2 cellular contexts compared by ENCODE assay signal in the genomic region with DNA sequence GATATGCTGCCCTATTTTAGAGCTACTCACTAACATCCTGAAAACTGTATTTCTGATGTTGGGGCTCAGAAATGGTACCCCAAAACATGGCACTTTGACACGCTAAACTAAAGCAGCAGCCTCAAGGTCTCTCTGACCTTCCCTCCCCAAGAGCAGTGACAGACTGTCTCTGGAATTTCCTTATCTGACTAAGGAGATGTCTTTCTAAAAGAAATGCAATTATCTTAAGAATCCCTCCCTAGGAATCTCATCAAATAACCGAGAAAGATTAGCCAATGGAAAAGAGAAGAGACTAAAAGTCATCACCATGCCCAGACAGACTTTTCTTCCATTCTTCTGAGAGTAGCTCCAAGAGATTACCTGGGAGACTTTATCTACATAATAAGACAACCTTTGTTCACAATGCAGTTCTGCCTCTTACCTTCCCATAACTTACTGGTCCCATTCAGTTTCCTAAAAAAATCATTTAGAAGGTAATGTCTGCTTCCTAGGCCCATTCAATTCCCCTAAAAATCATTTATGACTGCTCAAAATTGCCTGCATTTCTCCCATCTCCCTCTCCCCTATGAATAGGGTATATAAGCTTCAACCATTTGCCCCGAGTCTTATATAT.
TF ChIP-seq lines count a peak whose summit lies in the region.

No MANE protein-coding gene starts in this region.

TF ChIP-seq in HEK293, 187 proteins besides CTCF, POLR2A, EP300 and RAD21:
- no peak for TF ChIP-seq GFI1B (tag by site-specific recombination; IDR thresholded peaks at IDR 0.05)
- peak; percentile 93 for TF ChIP-seq ZNF530 (tag by site-specific recombination; IDR thresholded peaks at IDR 0.05; ENCODE audit: low read depth)
- TF ChIP-seq, protein P1, sequence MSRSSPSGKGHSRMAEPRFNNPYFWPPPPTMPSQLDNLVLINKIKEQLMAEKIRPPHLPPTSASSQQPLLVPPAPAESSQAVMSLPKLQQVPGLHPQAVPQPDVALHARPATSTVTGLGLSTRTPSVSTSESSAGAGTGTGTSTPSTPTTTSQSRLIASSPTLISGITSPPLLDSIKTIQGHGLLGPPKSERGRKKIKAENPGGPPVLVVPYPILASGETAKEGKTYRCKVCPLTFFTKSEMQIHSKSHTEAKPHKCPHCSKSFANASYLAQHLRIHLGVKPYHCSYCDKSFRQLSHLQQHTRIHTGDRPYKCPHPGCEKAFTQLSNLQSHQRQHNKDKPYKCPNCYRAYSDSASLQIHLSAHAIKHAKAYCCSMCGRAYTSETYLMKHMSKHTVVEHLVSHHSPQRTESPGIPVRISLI (tag by site-specific recombination; IDR thresholded peaks at IDR 0.05): no peak
- TF ChIP-seq ZNF354C (tag by site-specific recombination; IDR thresholded peaks at IDR 0.05; ENCODE audit: borderline replicate concordance, low read depth): no peak
- TF ChIP-seq, protein P2, sequence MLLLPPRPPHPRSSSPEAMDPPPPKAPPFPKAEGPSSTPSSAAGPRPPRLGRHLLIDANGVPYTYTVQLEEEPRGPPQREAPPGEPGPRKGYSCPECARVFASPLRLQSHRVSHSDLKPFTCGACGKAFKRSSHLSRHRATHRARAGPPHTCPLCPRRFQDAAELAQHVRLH (tag by site-specific recombination; IDR thresholded peaks at IDR 0.05): no peak

TF ChIP-seq in SK-N-SH, 30 proteins besides CTCF, POLR2A, EP300 and RAD21:
- TF ChIP-seq GATA2 (CRISPR knock-in tag; IDR thresholded peaks at IDR 0.05): no peak
- TF ChIP-seq FOSL2 (IDR thresholded peaks at IDR 0.05; ENCODE audit: borderline replicate concordance, low read depth): 0 out of 2 replicates have a peak, but pooled peaks have one; percentile 30
- TF ChIP-seq, protein P3, sequence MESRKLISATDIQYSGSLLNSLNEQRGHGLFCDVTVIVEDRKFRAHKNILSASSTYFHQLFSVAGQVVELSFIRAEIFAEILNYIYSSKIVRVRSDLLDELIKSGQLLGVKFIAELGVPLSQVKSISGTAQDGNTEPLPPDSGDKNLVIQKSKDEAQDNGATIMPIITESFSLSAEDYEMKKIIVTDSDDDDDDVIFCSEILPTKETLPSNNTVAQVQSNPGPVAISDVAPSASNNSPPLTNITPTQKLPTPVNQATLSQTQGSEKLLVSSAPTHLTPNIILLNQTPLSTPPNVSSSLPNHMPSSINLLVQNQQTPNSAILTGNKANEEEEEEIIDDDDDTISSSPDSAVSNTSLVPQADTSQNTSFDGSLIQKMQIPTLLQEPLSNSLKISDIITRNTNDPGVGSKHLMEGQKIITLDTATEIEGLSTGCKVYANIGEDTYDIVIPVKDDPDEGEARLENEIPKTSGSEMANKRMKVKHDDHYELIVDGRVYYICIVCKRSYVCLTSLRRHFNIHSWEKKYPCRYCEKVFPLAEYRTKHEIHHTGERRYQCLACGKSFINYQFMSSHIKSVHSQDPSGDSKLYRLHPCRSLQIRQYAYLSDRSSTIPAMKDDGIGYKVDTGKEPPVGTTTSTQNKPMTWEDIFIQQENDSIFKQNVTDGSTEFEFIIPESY (IDR thresholded peaks at IDR 0.05; ENCODE audit: borderline replicate concordance, low read depth): no peak
- 0 out of 2 replicates have a peak, but pooled peaks have one; percentile 13 for TF ChIP-seq JUND (IDR thresholded peaks at IDR 0.05)
- TF ChIP-seq CHD2 (IDR thresholded peaks at IDR 0.05; ENCODE audit: low read length, partially characterized antibody): no peak
- TF ChIP-seq, protein P4, sequence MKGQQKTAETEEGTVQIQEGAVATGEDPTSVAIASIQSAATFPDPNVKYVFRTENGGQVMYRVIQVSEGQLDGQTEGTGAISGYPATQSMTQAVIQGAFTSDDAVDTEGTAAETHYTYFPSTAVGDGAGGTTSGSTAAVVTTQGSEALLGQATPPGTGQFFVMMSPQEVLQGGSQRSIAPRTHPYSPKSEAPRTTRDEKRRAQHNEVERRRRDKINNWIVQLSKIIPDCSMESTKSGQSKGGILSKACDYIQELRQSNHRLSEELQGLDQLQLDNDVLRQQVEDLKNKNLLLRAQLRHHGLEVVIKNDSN (IDR thresholded peaks at IDR 0.05; ENCODE audit: borderline replicate concordance, low read depth): no peak
